In genomic region chr12:22029991-22030390, GRCh38 we compare ENCODE assay signal across 37 cellular contexts.
"Had no signal": no experiment of that assay in that cellular context is flagged by ENCODE, and none has a peak within 500 bp of the region (broad histone marks: within the 10 kb centered on the region; RNA-seq: fewer than 3 reads in every experiment).

No MANE protein-coding gene starts in this region.

- H3K27me3 ChIP-seq: brain microvascular endothelial cell, cardiac muscle cell, MG63, Peyer's patch had no signal

- H3K36me3 ChIP-seq: brain microvascular endothelial cell, cardiac muscle cell, MG63, Peyer's patch had no signal

- H3K27me3 Mint-ChIP-seq: activated B cell treated with CpG ODN at 0.5 μM for 24 hours; activated CD4-positive, alpha-beta memory T cell treated with anti-CD3 and anti-CD28 coated beads for 36 hours; activated naive CD8-positive, alpha-beta T cell treated with anti-CD3 and anti-CD28 coated beads for 36 hours had no signal

- H3K36me3 Mint-ChIP-seq: activated CD4-positive, alpha-beta memory T cell treated with anti-CD3 and anti-CD28 coated beads for 36 hours had no signal

- H3K27ac ChIP-seq: brain microvascular endothelial cell, cardiac muscle cell, Peyer's patch, VCaP had no signal

- H3K4me3 ChIP-seq: cardiac muscle cell, MG63, Peyer's patch had no signal

- H3K9me3 ChIP-seq: MG63, Peyer's patch had no signal

- H3K9me3 Mint-ChIP-seq: activated B cell treated with CpG ODN at 0.5 μM for 24 hours; activated CD4-positive, alpha-beta memory T cell treated with anti-CD3 and anti-CD28 coated beads for 36 hours; activated naive CD8-positive, alpha-beta T cell treated with anti-CD3 and anti-CD28 coated beads for 36 hours; activated T-cell treated with anti-CD3 and anti-CD28 coated beads, Interleukin-2, amount 50 U/mL, for 4 hours; central memory CD8-positive, alpha-beta T cell had no signal

- H3K4me1 Mint-ChIP-seq: activated B cell treated with CpG ODN at 0.5 μM for 24 hours; central memory CD8-positive, alpha-beta T cell had no signal

- H3K27ac Mint-ChIP-seq: activated B cell treated with CpG ODN at 0.5 μM for 24 hours; activated CD4-positive, alpha-beta memory T cell treated with anti-CD3 and anti-CD28 coated beads for 36 hours; activated naive CD8-positive, alpha-beta T cell treated with anti-CD3 and anti-CD28 coated beads for 36 hours had no signal

- H3K4me3 Mint-ChIP-seq: activated B cell treated with CpG ODN at 0.5 μM for 24 hours; activated CD4-positive, alpha-beta memory T cell treated with anti-CD3 and anti-CD28 coated beads for 36 hours; activated naive CD8-positive, alpha-beta T cell treated with anti-CD3 and anti-CD28 coated beads for 36 hours; activated T-cell treated with anti-CD3 and anti-CD28 coated beads, Interleukin-2, amount 50 U/mL, for 4 hours; central memory CD8-positive, alpha-beta T cell had no signal

- DNase-seq: activated B cell treated with CpG ODN at 0.5 μM for 24 hours; activated CD4-positive, alpha-beta memory T cell treated with anti-CD3 and anti-CD28 coated beads for 36 hours; activated CD4-positive, alpha-beta T cell treated with anti-CD3 and anti-CD28 coated beads for 4 hours; activated CD4-positive, alpha-beta T cell treated with anti-CD3 and anti-CD28 coated beads, Interleukin-2, amount 50 U/mL, for 1 hour; activated CD4-positive, CD25-positive, alpha-beta regulatory T cell treated with anti-CD3 and anti-CD28 coated beads, Interleukin-2, amount 50 U/mL, for 72 hours; activated CD8-positive, alpha-beta memory T cell treated with anti-CD3 and anti-CD28 coated beads, Interleukin-2, amount 50 U/mL, for 4 hours; activated effector memory CD4-positive, alpha-beta T cell treated with anti-CD3 and anti-CD28 coated beads, Interleukin-2, amount 50 U/mL, for 16 hours; activated naive CD4-positive, alpha-beta T cell; activated naive CD4-positive, alpha-beta T cell treated with anti-CD3 and anti-CD28 coated beads, Interleukin-2, amount 50 U/mL, for 16 hours; activated naive CD8-positive, alpha-beta T cell treated with anti-CD3 and anti-CD28 coated beads for 36 hours; activated T-cell treated with anti-CD3 and anti-CD28 coated beads for 4 hours; activated T-cell treated with anti-CD3 and anti-CD28 coated beads, Interleukin-2, amount 50 U/mL, for 4 hours; amniotic stem cell; aorta; brain microvascular endothelial cell; Karpas-422; KBM-7; MG63; NCI-H1048; NCI-H1417; NCI-H146; NCI-H187; NCI-H2029 treated with DMSO at 0.1 percent for 48 hours; NCI-H345; NCI-H524 treated with DMSO at 0.1 percent for 48 hours; NCI-H748 treated with DMSO at 0.1 percent for 48 hours; NK-92 treated with Interleukin-12 subunit alpha and Interleukin-12 subunit beta, amount 100 ng/mL, for 24 hours; PC-3; Peyer's patch; RPMI8226; SW 1271; T-helper 1 cell; T-helper 2 cell; T-helper 9 cell had no signal
